7 cellular contexts compared by ENCODE assay signal in genomic region chr12:96258451-96258933, GRCh38.
DNase-seq lines count a peak whose midpoint lies in the region; ATAC-seq lines count a peak whose summit lies in the region.

No MANE protein-coding gene starts in this region.

- H3K27ac Mint-ChIP-seq in T-helper 17 cell = no peak overlapping the region

- H3K9me3 ChIP-seq in T-helper 17 cell (ENCODE audit: control insufficient read depth, low read length, poor library complexity, severe bottlenecking) = no peaks in the 10 kb centered on the region

- no peak overlapping the region for H3K4me3 ChIP-seq in H7 (ENCODE audit: insufficient read depth, low read depth, low read length)

- peaks cover 17% of the 10 kb centered on the region for H3K4me1 Mint-ChIP-seq in T-helper 17 cell

- H3K27me3 ChIP-seq in H7 (ENCODE audit: control insufficient read depth, insufficient read depth, low read length) = no peaks in the 10 kb centered on the region

- H3K36me3 Mint-ChIP-seq in T-helper 17 cell (ENCODE audit: low read depth) = peaks cover 2% of the 10 kb centered on the region

- H3K27me3 Mint-ChIP-seq in T-helper 17 cell = no peaks in the 10 kb centered on the region

- no peak overlapping the region for H3K4me3 Mint-ChIP-seq in T-helper 17 cell

- peaks cover 3% of the 10 kb centered on the region for H3K36me3 ChIP-seq in H7 (replicated peaks; ENCODE audit: control insufficient read depth, insufficient read depth, low read length)

- peak; percentile 72 for DNase-seq in H7
- no peak for DNase-seq in T-helper 17 cell
- peak; percentile 74 for DNase-seq in fibroblast of the conjunctiva (ENCODE audit: low read depth)
- peak; percentile 65 for DNase-seq in smooth muscle cell of the brain vasculature (ENCODE audit: low read depth, low spot score)
- DNase-seq in RPMI8226 = no peak
- DNase-seq in SKM-1 (lab: John Stamatoyannopoulos, UW; ENCODE audit: unreplicated experiment) = no peak

- ATAC-seq in T-helper 17 cell (peak; percentile 83), HG02973 (IDR thresholded peaks at IDR 0.05; ENCODE audit: unreplicated experiment) (no peak)

Comparison
In these comparisons a context has a peak if more than half of its experiments do, and no peak if none do; other contexts are left out.
1. DNase-seq: peak in H7 (single experiment), fibroblast of the conjunctiva (single experiment) and smooth muscle cell of the brain vasculature (single experiment); none in T-helper 17 cell (0 of 3), RPMI8226 (single experiment) and SKM-1 (single experiment).